ENCODE assay signal across 11 cellular contexts in genomic region chr3:169241928-169242751, GRCh38.
DNase-seq lines count a peak whose midpoint lies in the region; ATAC-seq, FAIRE-seq and TF ChIP-seq lines count a peak whose summit lies in the region.
"Had no signal": no experiment of that assay in that cellular context is flagged by ENCODE, and none has a peak within 500 bp of the region (broad histone marks: within the 10 kb centered on the region; RNA-seq: fewer than 3 reads in every experiment).

No MANE protein-coding gene starts in this region.

- H3K27me3 ChIP-seq in hepatocyte: no peaks in the 10 kb centered on the region
- peaks cover 3% of the 10 kb centered on the region for H3K27me3 ChIP-seq in CD4-positive, alpha-beta memory T cell (ENCODE audit: insufficient read depth, low read length)

- no peaks in the 10 kb centered on the region for H3K9me3 Mint-ChIP-seq in activated CD8-positive, alpha-beta T cell treated with anti-CD3 and anti-CD28 coated beads, Interleukin-2, amount 10 ng/mL, durations not matched to agents 7 days and 5 days (ENCODE audit: insufficient read depth)
- peaks cover 0 to 2% (median 0%) of the 10 kb centered on the region in 8 donors for H3K9me3 Mint-ChIP-seq in CD4-positive, alpha-beta memory T cell

- CTCF ChIA-PET in activated CD8-positive, alpha-beta T cell treated with anti-CD3 and anti-CD28 coated beads, Interleukin-2, amount 10 ng/mL, durations not matched to agents 7 days and 5 days (lab: Charles Lee): interaction anchor here (1.5 kb wide), 1 partner anchor 9 kb away, joined by 3 read pairs; no protein-coding TSS in a partner anchor
- CTCF ChIA-PET in CD4-positive, alpha-beta memory T cell (lab: Charles Lee; ENCODE audit: partially characterized antibody): no interaction called here

- ATAC-seq in activated CD8-positive, alpha-beta T cell treated with anti-CD3 and anti-CD28 coated beads, Interleukin-2, amount 10 ng/mL, durations not matched to agents 7 days and 5 days: no peak
- ATAC-seq: GM12878 had no signal

- peak; percentile 87 for DNase-seq in amniotic epithelial cell (ENCODE audit: low read depth)
- DNase-seq in hepatocyte (ENCODE audit: low spot score): peak; percentile 33
- DNase-seq in renal cortical epithelial cell (ENCODE audit: low read depth): peak; percentile 68
- no peak for DNase-seq in activated CD4-positive, alpha-beta T cell treated with anti-CD3 and anti-CD28 coated beads for 4 hours
- DNase-seq in activated CD8-positive, alpha-beta T cell treated with anti-CD3 and anti-CD28 coated beads, Interleukin-2, amount 10 ng/mL, durations not matched to agents 7 days and 5 days: no peak
- no peak for DNase-seq in NCI-H2171 (lab: John Stamatoyannopoulos, UW)
- no peak for DNase-seq in CD4-positive, alpha-beta memory T cell
- DNase-seq: NCI-H187 treated with DMSO at 0.1 percent for 48 hours had no signal

- no peak overlapping the region for H3K27ac Mint-ChIP-seq in activated CD8-positive, alpha-beta T cell treated with anti-CD3 and anti-CD28 coated beads, Interleukin-2, amount 10 ng/mL, durations not matched to agents 7 days and 5 days
- H3K27ac Mint-ChIP-seq in CD4-positive, alpha-beta memory T cell: no peak overlapping the region

- peak overlapping the region; percentile 12 for H3K4me3 ChIP-seq in hepatocyte
- H3K4me3 ChIP-seq in CD4-positive, alpha-beta memory T cell (ENCODE audit: low read length in 2 of 2): no peak overlapping the region
- H3K4me3 ChIP-seq: GM12878 had no signal

- 7% methylated on average over 19 of the region's 19 CpGs for WGBS in hepatocyte (ENCODE audit: low lambda C conversion rate, missing lambda C conversion rate)

- H3K27ac ChIP-seq in hepatocyte: peak overlapping the region; percentile 41
- no peak overlapping the region for H3K27ac ChIP-seq in CD4-positive, alpha-beta memory T cell (ENCODE audit: low read depth, low read length)
- H3K27ac ChIP-seq: adrenal gland had no signal

- H3K4me3 Mint-ChIP-seq in activated CD8-positive, alpha-beta T cell treated with anti-CD3 and anti-CD28 coated beads, Interleukin-2, amount 10 ng/mL, durations not matched to agents 7 days and 5 days: no peak overlapping the region
- H3K4me3 Mint-ChIP-seq in CD4-positive, alpha-beta memory T cell: peak overlapping the region in 1 of 8 donors; percentile 18

- H2AFZ ChIP-seq in hepatocyte: peak overlapping the region; percentile 4

- H3K36me3 Mint-ChIP-seq in activated CD8-positive, alpha-beta T cell treated with anti-CD3 and anti-CD28 coated beads, Interleukin-2, amount 10 ng/mL, durations not matched to agents 7 days and 5 days (ENCODE audit: low read depth): no peaks in the 10 kb centered on the region
- H3K36me3 Mint-ChIP-seq in CD4-positive, alpha-beta memory T cell: no peaks in the 10 kb centered on the region

- TF ChIP-seq CTCF in hepatocyte (IDR thresholded peaks at IDR 0.05; ENCODE audit: poor library complexity): no peak

- intact Hi-C loops in CD4-positive, alpha-beta memory T cell (cut with micrococcal nuclease): no loop called here

- peak; percentile 98 for FAIRE-seq in G401.6 (lab: Jason Lieb, UNC)
- FAIRE-seq: GM12878 had no signal

- peaks cover 13% of the 10 kb centered on the region for H3K4me1 ChIP-seq in hepatocyte (ENCODE audit: insufficient read depth)
- H3K4me1 ChIP-seq in CD4-positive, alpha-beta memory T cell (ENCODE audit: insufficient read depth, low read length): no peaks in the 10 kb centered on the region
- H3K4me1 ChIP-seq: adrenal gland had no signal

- peak overlapping the region; percentile 75 for H3K4me2 ChIP-seq in hepatocyte

- no peaks in the 10 kb centered on the region for H3K9me3 ChIP-seq in hepatocyte (ENCODE audit: low read depth)
- no peaks in the 10 kb centered on the region for H3K9me3 ChIP-seq in CD4-positive, alpha-beta memory T cell (ENCODE audit: control insufficient read depth in 1 of 2, low read length in 2 of 2)
- H3K9me3 ChIP-seq: adrenal gland had no signal

- H3K9me2 ChIP-seq in hepatocyte (replicated peaks; ENCODE audit: insufficient read depth): peaks cover 3% of the 10 kb centered on the region

- peaks cover 20% of the 10 kb centered on the region for H3K27me3 Mint-ChIP-seq in activated CD8-positive, alpha-beta T cell treated with anti-CD3 and anti-CD28 coated beads, Interleukin-2, amount 10 ng/mL, durations not matched to agents 7 days and 5 days (ENCODE audit: low read depth)
- peaks cover 0 to 6% of the 10 kb centered on the region in 2 donors for H3K27me3 Mint-ChIP-seq in CD4-positive, alpha-beta memory T cell

- no peaks in the 10 kb centered on the region for H4K20me1 ChIP-seq in hepatocyte (ENCODE audit: insufficient read depth, poor library complexity, severe bottlenecking)

- H3K4me1 Mint-ChIP-seq in activated CD8-positive, alpha-beta T cell treated with anti-CD3 and anti-CD28 coated beads, Interleukin-2, amount 10 ng/mL, durations not matched to agents 7 days and 5 days (ENCODE audit: low read depth): no peaks in the 10 kb centered on the region
- peaks cover 0 to 7% (median 2%) of the 10 kb centered on the region in 4 donors for H3K4me1 Mint-ChIP-seq in CD4-positive, alpha-beta memory T cell

- peaks cover 52% of the 10 kb centered on the region for H3K79me2 ChIP-seq in hepatocyte

- no peaks in the 10 kb centered on the region for H3K36me3 ChIP-seq in hepatocyte (replicated peaks; ENCODE audit: insufficient read depth, low read depth)
- no peaks in the 10 kb centered on the region for H3K36me3 ChIP-seq in CD4-positive, alpha-beta memory T cell (ENCODE audit: insufficient read depth, low read length)
- H3K36me3 ChIP-seq: adrenal gland had no signal

- POLR2A ChIA-PET in activated CD8-positive, alpha-beta T cell treated with anti-CD3 and anti-CD28 coated beads, Interleukin-2, amount 10 ng/mL, durations not matched to agents 7 days and 5 days (lab: Charles Lee): no interaction called here
- POLR2A ChIA-PET in CD4-positive, alpha-beta memory T cell (lab: Charles Lee; ENCODE audit: partially characterized antibody): no interaction called here

Comparison
In these comparisons a context has a peak if more than half of its experiments do, and no peak if none do; other contexts are left out.
1. DNase-seq: peak in amniotic epithelial cell (single experiment), hepatocyte (single experiment) and renal cortical epithelial cell (single experiment); none in activated CD4-positive, alpha-beta T cell treated with anti-CD3 and anti-CD28 coated beads for 4 hours (0 of 2), activated CD8-positive, alpha-beta T cell treated with anti-CD3 and anti-CD28 coated beads, Interleukin-2, amount 10 ng/mL, durations not matched to agents 7 days and 5 days (single experiment), NCI-H2171 (single experiment) and CD4-positive, alpha-beta memory T cell (0 of 5).